Comparison of ENCODE assay signal across 32 cellular contexts in the genomic region with DNA sequence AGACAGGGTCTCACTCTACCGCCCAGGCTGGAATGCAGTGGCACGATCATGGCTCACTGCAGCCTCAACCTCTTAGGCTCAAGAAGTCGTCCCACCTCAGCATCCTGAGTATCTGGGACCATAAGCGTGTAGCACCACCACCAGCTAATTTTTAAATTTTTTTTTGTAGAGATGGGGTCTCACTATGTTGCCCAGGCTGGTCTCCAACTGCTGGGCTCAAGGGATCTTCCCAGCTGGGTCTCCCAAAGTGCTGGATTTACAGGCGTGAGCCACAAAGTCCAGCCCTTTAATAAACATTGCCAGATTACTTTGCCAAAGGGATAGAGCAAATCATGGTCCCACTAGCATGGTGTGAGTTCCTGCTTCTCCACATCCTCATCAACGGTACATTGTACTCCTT.
"Had no signal": no experiment of that assay in that cellular context is flagged by ENCODE, and none has a peak within 500 bp of the region (broad histone marks: within the 10 kb centered on the region; RNA-seq: fewer than 3 reads in every experiment).

No MANE protein-coding gene starts in this region.

- H3K4me3 ChIP-seq: left lung, lower lobe of right lung, neural progenitor cell, pancreas, prostate gland, skin epidermis, suprapubic skin, thoracic aorta, tibial nerve, uterus had no signal

- H3K9me3 ChIP-seq: left lung, lower lobe of right lung, neutrophil, pancreas, prostate gland, suprapubic skin, thoracic aorta, tibial nerve, uterus had no signal

- H3K4me2 ChIP-seq: neural progenitor cell had no signal

- H2AFZ ChIP-seq: neural progenitor cell had no signal

- ATAC-seq: left cardiac atrium; left lung; lower lobe of right lung; natural killer cell; right cardiac atrium; sciatic nerve; stimulated activated naive B cell treated with anti-CD40 and anti-IgM and Interleukin-4, amounts not matched to agents 10 μg/mL and 1 μg/mL and 100 μg/mL, for 72 hours; stimulated activated naive CD8-positive, alpha-beta T cell treated with anti-CD3 and anti-CD28 coated beads, Interleukin-15, Interleukin-2, amounts not matched to agents 100 U/mL and 50 U/mL, for 24 hours had no signal

- H3K4me3 Mint-ChIP-seq: naive B cell; natural killer cell; nephron progenitor cell; neural progenitor cell; stimulated activated naive B cell treated with anti-CD40 and anti-IgM and Interleukin-4, amounts not matched to agents 10 μg/mL and 1 μg/mL and 100 μg/mL, for 72 hours; type B pancreatic cell had no signal

- H3K27ac Mint-ChIP-seq: naive B cell; natural killer cell; nephron progenitor cell; neural progenitor cell; stimulated activated naive B cell treated with anti-CD40 and anti-IgM and Interleukin-4, amounts not matched to agents 10 μg/mL and 1 μg/mL and 100 μg/mL, for 72 hours had no signal

- H3K27me3 Mint-ChIP-seq: naive B cell; stimulated activated naive B cell treated with anti-CD40 and anti-IgM and Interleukin-4, amounts not matched to agents 10 μg/mL and 1 μg/mL and 100 μg/mL, for 72 hours; type B pancreatic cell had no signal

- H3K27me3 ChIP-seq: left lung, neural progenitor cell, neutrophil, pancreas, suprapubic skin, tibial nerve, uterus had no signal

- H3K9me3 Mint-ChIP-seq: naive B cell; natural killer cell; nephron progenitor cell; neural progenitor cell; stimulated activated naive B cell treated with anti-CD40 and anti-IgM and Interleukin-4, amounts not matched to agents 10 μg/mL and 1 μg/mL and 100 μg/mL, for 72 hours; type B pancreatic cell had no signal

- H3K9ac ChIP-seq: neural progenitor cell had no signal

- H3K27ac ChIP-seq: left lung, lower lobe of right lung, neural progenitor cell, neutrophil, prostate gland, skin epidermis, suprapubic skin, thoracic aorta, tibial nerve, uterus had no signal

- H3K4me1 Mint-ChIP-seq: natural killer cell, nephron progenitor cell had no signal

- H3K4me1 ChIP-seq: left lung, lower lobe of right lung, neural progenitor cell, prostate gland, suprapubic skin, tibial nerve, uterus had no signal

- FAIRE-seq: keratinocyte, pancreas had no signal

- DNase-seq: hippocampal formation; kidney glomerular epithelial cell; left cardiac atrium; left lung; lower lobe of right lung; mammary epithelial cell; mesenchymal stem cell; naive B cell; natural killer cell; nephron progenitor cell; occipital lobe; pancreas; posterior cingulate gyrus; retina; right cardiac atrium; stimulated activated CD4-positive, alpha-beta T cell treated with anti-CD3 and anti-CD28 coated beads, Interleukin-12 subunit alpha, Interleukin-12 subunit beta, amount 100 ng/mL, for 4 hours; stimulated activated CD4-positive, alpha-beta T cell treated with anti-CD3 and anti-CD28 coated beads, Interleukin-15, amount 100 ng/mL, for 24 hours; stimulated activated CD4-positive, alpha-beta T cell treated with anti-CD3 and anti-CD28 coated beads, Interleukin-2, amount 100 ng/mL, for 24 hours; stimulated activated CD4-positive, alpha-beta T cell treated with anti-CD3 and anti-CD28 coated beads, Interleukin-4, amount 100 ng/mL, for 1 hour; stimulated activated naive B cell treated with anti-CD40 and anti-IgM and Interleukin-4, amounts not matched to agents 10 μg/mL and 1 μg/mL and 100 μg/mL, for 72 hours; stimulated activated naive CD8-positive, alpha-beta T cell treated with anti-CD3 and anti-CD28 coated beads, Interleukin-15, Interleukin-2, amounts not matched to agents 100 U/mL and 50 U/mL, for 24 hours; uterus had no signal

- H3K36me3 ChIP-seq: uterus had no signal
